8 cellular contexts compared by ENCODE assay signal in the genomic region with DNA sequence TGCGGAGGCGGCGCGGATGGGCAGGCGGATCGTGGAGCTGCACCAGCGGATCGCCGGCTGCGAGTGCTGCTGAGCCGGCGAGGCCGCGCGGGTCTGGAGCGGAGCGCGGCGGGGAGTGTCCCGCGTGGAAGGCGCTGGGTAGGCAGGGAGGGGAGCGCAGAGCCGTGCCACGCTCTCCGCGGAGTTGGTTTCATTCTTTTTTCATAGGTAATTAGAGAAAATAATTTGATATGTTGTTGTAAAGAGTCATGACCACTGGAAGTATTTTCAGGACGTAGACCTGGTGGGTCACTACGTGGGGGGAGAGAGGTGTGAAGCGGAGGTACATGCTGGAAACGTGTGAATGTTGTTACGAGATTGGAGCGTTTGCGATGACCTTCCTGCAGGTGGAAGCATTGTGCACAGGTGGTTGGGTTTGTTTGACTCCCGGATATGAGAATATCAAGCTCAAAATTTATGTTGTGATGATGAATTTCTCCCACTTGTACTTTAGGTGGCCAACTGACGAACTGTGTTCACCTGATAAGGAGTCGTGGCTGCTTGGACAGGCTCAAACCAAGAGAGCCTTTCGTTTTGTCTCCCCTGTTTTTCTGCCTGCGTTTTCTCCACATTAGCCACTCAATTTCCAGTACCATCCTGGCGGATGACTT. TPM values are rescaled to one million over a fixed set of nuclear protein-coding genes. Genes with fewer than 3 reads are reported as not detected.
A peak's percentile ranks its signal among the peaks of the same experiment; 100 is the strongest.
DNase-seq lines count a peak whose midpoint lies in the region; ATAC-seq and TF ChIP-seq lines count a peak whose summit lies in the region.

No MANE protein-coding gene starts in this region.

- no peaks in the 10 kb centered on the region for H3K27me3 Mint-ChIP-seq in Caco-2 (ENCODE audit: insufficient read depth, unreplicated experiment)
- no peaks in the 10 kb centered on the region for H3K27me3 Mint-ChIP-seq in activated naive CD4-positive, alpha-beta T cell treated with anti-CD3 and anti-CD28 coated beads, Interleukin-2, amount 50 U/mL, for 24 hours

- BruUV-seq in Caco-2 (replicated peaks; lab: Mats Ljungman, UMichigan), result no TSS peak

- ATAC-seq in GM19455 (IDR thresholded peaks at IDR 0.05; ENCODE audit: unreplicated experiment), result peak; percentile 50
- ATAC-seq in HG03558 (IDR thresholded peaks at IDR 0.05; ENCODE audit: extremely low read depth, unreplicated experiment), result peak; percentile 28
- ATAC-seq in right cardiac atrium, result no peak
- ATAC-seq in gastrocnemius medialis, result peak; percentile 25 to 41
- no peak for ATAC-seq in sciatic nerve

- H3K4me1 ChIP-seq in Caco-2 (peaks cover 16% of the 10 kb centered on the region), Peyer's patch (peaks cover 0 to 27% (median 8%) of the 10 kb centered on the region in 4 donors), right cardiac atrium (ENCODE audit: control insufficient read depth, insufficient read depth, low read length) (peaks cover 9% of the 10 kb centered on the region), gastrocnemius medialis (peaks cover 27 to 33% of the 10 kb centered on the region in 2 donors)

- no peaks in the 10 kb centered on the region for H3K27me3 ChIP-seq in Caco-2 (replicated peaks; ENCODE audit: control insufficient read depth, insufficient read depth, low read length)
- no peaks in the 10 kb centered on the region for H3K27me3 ChIP-seq in Peyer's patch
- no peaks in the 10 kb centered on the region for H3K27me3 ChIP-seq in right cardiac atrium (ENCODE audit: control insufficient read depth, insufficient read depth)
- no peaks in the 10 kb centered on the region for H3K27me3 ChIP-seq in gastrocnemius medialis

- peaks cover 50% of the 10 kb centered on the region for H3K36me3 Mint-ChIP-seq in Caco-2 (ENCODE audit: insufficient read depth, unreplicated experiment)
- peaks cover 23% of the 10 kb centered on the region for H3K36me3 Mint-ChIP-seq in activated naive CD4-positive, alpha-beta T cell treated with anti-CD3 and anti-CD28 coated beads, Interleukin-2, amount 50 U/mL, for 24 hours

- POLR2A ChIA-PET in Caco-2 (lab: Charles Lee), result interaction anchor here (0.6 to 1.9 kb wide), 5 partner anchors 13 to 100 kb away, joined by 3 to 7 read pairs (median 3); partner anchors contain the start of genes MAN2B2 and MRFAP1L1

- H3K27ac ChIP-seq in Peyer's patch (peak overlapping the region; percentile 84 to 94 (median 90)), right cardiac atrium (ENCODE audit: low read length) (peak overlapping the region; percentile 82), gastrocnemius medialis (peak overlapping the region; percentile 82 to 96 (median 89))

- no peak for TF ChIP-seq POLR2A in Peyer's patch (IDR thresholded peaks at IDR 0.05)
- no peak for TF ChIP-seq POLR2A in gastrocnemius medialis (IDR thresholded peaks at IDR 0.05)

- intact Hi-C loops in Caco-2 (cut with micrococcal nuclease; ENCODE audit: unreplicated experiment) (loop anchor here (1.0 kb wide), 3 partner anchors 15 to 42 kb away; partner anchors contain the start of gene BLOC1S4), right cardiac atrium (cut with DNase I) (no loop called here), gastrocnemius medialis (cut with DNase I; ENCODE audit: low total_unique reads) (loop anchor here (1.0 kb wide), 2 partner anchors 34 to 35 kb away; partner anchors contain the start of genes MRFAP1 and MRFAP1L1), sciatic nerve (cut with DNase I) (no loop called here)

- no peaks in the 10 kb centered on the region for H3K9me3 Mint-ChIP-seq in Caco-2 (ENCODE audit: unreplicated experiment)
- no peaks in the 10 kb centered on the region for H3K9me3 Mint-ChIP-seq in activated naive CD4-positive, alpha-beta T cell treated with anti-CD3 and anti-CD28 coated beads, Interleukin-2, amount 50 U/mL, for 24 hours

- DNase-seq in Caco-2 (peak; percentile 63 to 64), Peyer's patch (peak in 2 of 3 donors; percentile 59 to 80), right cardiac atrium (no peak), gastrocnemius medialis (no peak), sciatic nerve (ENCODE audit: low spot score) (no peak)

- CTCF ChIA-PET in Caco-2 (lab: Charles Lee), result interaction anchor here (0.5 to 3.1 kb wide), 10 partner anchors 14 to 294 kb away, joined by 3 to 60 read pairs (median 4); partner anchors contain the start of genes MAN2B2 and MRFAP1L1

- H3K9me3 ChIP-seq in Caco-2 (no peaks in the 10 kb centered on the region), Peyer's patch (no peaks in the 10 kb centered on the region), right cardiac atrium (ENCODE audit: control insufficient read depth, low read length) (no peaks in the 10 kb centered on the region), gastrocnemius medialis (no peaks in the 10 kb centered on the region)

- in situ Hi-C loops in gastrocnemius medialis (cut with MboI; ENCODE audit: low sequenced_read_pairs in 4 of 4), result no loop called here

- WGBS in right cardiac atrium, result 6% methylated on average over 40 of the region's 40 CpGs

- H3K4me3 ChIP-seq in Caco-2 (ENCODE audit: low read depth, low read length) (peak overlapping the region; percentile 89), Peyer's patch (peak overlapping the region; percentile 57 to 93 (median 90)), right cardiac atrium (ENCODE audit: low read length) (peak overlapping the region; percentile 76), gastrocnemius medialis (peak overlapping the region; percentile 68 to 90 (median 72))

- H3K36me3 ChIP-seq in Caco-2 (ENCODE audit: control insufficient read depth, insufficient read depth, low read length) (peaks cover 5% of the 10 kb centered on the region), Peyer's patch (no peaks in the 10 kb centered on the region), gastrocnemius medialis (peaks cover 0 to 10% of the 10 kb centered on the region in 2 donors)

- H3K27ac Mint-ChIP-seq in Caco-2 (ENCODE audit: unreplicated experiment), result peak overlapping the region; percentile 93
- peak overlapping the region; percentile 100 for H3K27ac Mint-ChIP-seq in activated naive CD4-positive, alpha-beta T cell treated with anti-CD3 and anti-CD28 coated beads, Interleukin-2, amount 50 U/mL, for 24 hours

- H3K4me1 Mint-ChIP-seq in Caco-2 (ENCODE audit: low read depth, unreplicated experiment), result peaks cover 18% of the 10 kb centered on the region
- H3K4me1 Mint-ChIP-seq in activated naive CD4-positive, alpha-beta T cell treated with anti-CD3 and anti-CD28 coated beads, Interleukin-2, amount 50 U/mL, for 24 hours, result peaks cover 56% of the 10 kb centered on the region

- TF ChIP-seq CTCF in Caco-2 (IDR thresholded peaks at IDR 0.05; ENCODE audit: insufficient read depth in 1 of 2, low read depth in 1 of 2, low read length in 1 of 2, severe bottlenecking in 1 of 2, unreplicated experiment in 1 of 2) (peak; percentile 67 to 70), Peyer's patch (IDR thresholded peaks at IDR 0.05) (peak; percentile 42 to 65 (median 54)), gastrocnemius medialis (IDR thresholded peaks at IDR 0.05 in 4 of 5, conservative IDR thresholded peaks at IDR 0.05 in 1 of 5) (peak in 4 of 5 experiments; percentile 5 to 33 (median 22))

- peak overlapping the region; percentile 84 for H3K4me3 Mint-ChIP-seq in Caco-2 (ENCODE audit: unreplicated experiment)
- peak overlapping the region; percentile 97 for H3K4me3 Mint-ChIP-seq in activated naive CD4-positive, alpha-beta T cell treated with anti-CD3 and anti-CD28 coated beads, Interleukin-2, amount 50 U/mL, for 24 hours

RNA-seq across cellular contexts. Expression of gene S100P, which starts 19.1 kb away (rescaled TPM):
- total RNA-seq in Caco-2 (2022) (70.8 and 96.9 TPM in 2 replicates), Peyer's patch (1 to 10 TPM in 2 of 4 donors, not detected in 2; 1.5 to 3.3 TPM), right cardiac atrium (1 to 10 TPM in 1 of 4 donors, not detected in 3; 1.5 TPM), gastrocnemius medialis (1 to 10 TPM in 1 of 4 donors, not detected in 3; 1.2 TPM), sciatic nerve (6.3 TPM)
- 0.16 TPM for polyA plus RNA-seq in right cardiac atrium

RNA-seq across cellular contexts. Expression of gene MRFAP1, which starts 34.1 kb away (rescaled TPM):
- 245 and 254 TPM in 2 replicates for total RNA-seq in Caco-2 (2022)
- total RNA-seq in Peyer's patch, result 100 to 1,000 TPM; 116 to 338 (median 155) TPM
- total RNA-seq in right cardiac atrium, result 100 to 1,000 TPM; 250 to 276 (median 263) TPM
- 335 TPM for polyA plus RNA-seq in right cardiac atrium
- 100 to 1,000 TPM; 180 to 281 (median 206) TPM for total RNA-seq in gastrocnemius medialis
- 276 TPM for total RNA-seq in sciatic nerve

RNA-seq across cellular contexts. Expression of gene MRFAP1L1, which starts 35.0 kb away (rescaled TPM):
- total RNA-seq in Caco-2 (2022) (46.4 and 47.5 TPM in 2 replicates), Peyer's patch (10 to 100 TPM; 34.9 to 61.1 (median 37.4) TPM), right cardiac atrium (10 to 100 TPM; 51.9 to 58.6 (median 54.1) TPM), gastrocnemius medialis (10 to 100 TPM; 43.8 to 54.6 (median 46.9) TPM), sciatic nerve (46.0 TPM)
- polyA plus RNA-seq in right cardiac atrium, result 73.4 TPM

RNA-seq across cellular contexts. Expression of gene BLOC1S4, which starts 41.3 kb away (rescaled TPM):
- 16.6 and 17.2 TPM in 2 replicates for total RNA-seq in Caco-2 (2022)
- 10 to 100 TPM; 20.0 to 20.6 (median 20.2) TPM for total RNA-seq in Peyer's patch
- total RNA-seq in right cardiac atrium, result 1 to 10 TPM; 7.5 to 9.1 (median 8.4) TPM
- 7.0 TPM for polyA plus RNA-seq in right cardiac atrium
- total RNA-seq in gastrocnemius medialis, result 10 to 100 TPM; 15.7 to 25.7 (median 22.3) TPM
- 9.7 TPM for total RNA-seq in sciatic nerve

Comparison
In these comparisons a context has a peak if more than half of its experiments do, and no peak if none do; other contexts are left out.
1. DNase-seq: peak in Caco-2 (2 of 2) and Peyer's patch (2 of 3); none in right cardiac atrium (0 of 3), gastrocnemius medialis (0 of 2) and sciatic nerve (single experiment).
2. ATAC-seq: peak in GM19455 (single experiment), HG03558 (single experiment) and gastrocnemius medialis (2 of 2); none in right cardiac atrium (0 of 2) and sciatic nerve (single experiment).
3. intact Hi-C loops: an anchor here in Caco-2 (1.0 kb wide) and gastrocnemius medialis (1.0 kb wide); none called in right cardiac atrium and sciatic nerve.
4. Peak in every context shown above with its lines, with median percentiles within 50 percentile points of each other: H3K4me3 ChIP-seq, CTCF ChIP-seq and H3K27ac ChIP-seq.